In genomic region chr11:11119917-11120316, GRCh38 we compare ENCODE assay signal across 21 cellular contexts.
"Had no signal": no experiment of that assay in that cellular context is flagged by ENCODE, and none has a peak within 500 bp of the region (broad histone marks: within the 10 kb centered on the region; RNA-seq: fewer than 3 reads in every experiment).

No MANE protein-coding gene starts in this region.

- H3K9me3 ChIP-seq: body of pancreas, esophagus muscularis mucosa, heart right ventricle, ovary, psoas muscle, right lobe of liver, suprapubic skin had no signal

- H3K4me1 Mint-ChIP-seq: activated B cell treated with CpG ODN at 0.5 μM for 24 hours, immature natural killer cell had no signal

- H3K27ac ChIP-seq: body of pancreas, esophagus muscularis mucosa, heart right ventricle, ovary, psoas muscle, right lobe of liver, suprapubic skin had no signal

- H3K4me3 Mint-ChIP-seq: activated B cell treated with CpG ODN at 0.5 μM for 24 hours; activated CD4-positive, alpha-beta memory T cell treated with anti-CD3 and anti-CD28 coated beads, Interleukin-2, amount 10 ng/mL, durations not matched to agents 7 days and 5 days; activated CD8-positive, alpha-beta memory T cell treated with anti-CD3 and anti-CD28 coated beads, Interleukin-2, amount 10 ng/mL, durations not matched to agents 7 days and 5 days; immature natural killer cell; naive thymus-derived CD8-positive, alpha-beta T cell; stimulated activated naive CD8-positive, alpha-beta T cell treated with anti-CD3 and anti-CD28 coated beads, Interleukin-15, amount 100 ng/mL, for 72 hours; T-helper 2 cell treated with Interferon-gamma antibody and Interleukin-4, amounts not matched to agents 5 μg/mL and 100 μg/mL, for 36 hours had no signal

- H3K27me3 ChIP-seq: body of pancreas, esophagus muscularis mucosa, heart right ventricle, ovary, right lobe of liver, suprapubic skin had no signal

- H3K36me3 Mint-ChIP-seq: activated CD8-positive, alpha-beta memory T cell treated with anti-CD3 and anti-CD28 coated beads, Interleukin-2, amount 10 ng/mL, durations not matched to agents 7 days and 5 days; immature natural killer cell had no signal

- H3K9me3 Mint-ChIP-seq: activated B cell treated with CpG ODN at 0.5 μM for 24 hours; activated CD4-positive, alpha-beta memory T cell treated with anti-CD3 and anti-CD28 coated beads, Interleukin-2, amount 10 ng/mL, durations not matched to agents 7 days and 5 days; T-helper 2 cell treated with Interferon-gamma antibody and Interleukin-4, amounts not matched to agents 5 μg/mL and 100 μg/mL, for 36 hours had no signal

- H3K27me3 Mint-ChIP-seq: activated CD4-positive, alpha-beta memory T cell treated with anti-CD3 and anti-CD28 coated beads, Interleukin-2, amount 10 ng/mL, durations not matched to agents 7 days and 5 days; stimulated activated naive CD8-positive, alpha-beta T cell treated with anti-CD3 and anti-CD28 coated beads, Interleukin-15, amount 100 ng/mL, for 72 hours had no signal

- H3K4me2 ChIP-seq: smooth muscle cell had no signal

- DNase-seq: activated B cell treated with CpG ODN at 0.5 μM for 24 hours; activated CD4-positive, alpha-beta memory T cell treated with anti-CD3 and anti-CD28 coated beads, Interleukin-2, amount 10 ng/mL, durations not matched to agents 7 days and 5 days; activated CD4-positive, alpha-beta T cell treated with anti-CD3 and anti-CD28 coated beads for 4 hours; activated CD8-positive, alpha-beta memory T cell treated with anti-CD3 and anti-CD28 coated beads, Interleukin-2, amount 10 ng/mL, durations not matched to agents 7 days and 5 days; body of pancreas; dermis blood vessel endothelial cell; effector memory CD4-positive, alpha-beta T cell; heart right ventricle; immature natural killer cell; mesenchymal stem cell; naive thymus-derived CD8-positive, alpha-beta T cell; ovary; psoas muscle; right lobe of liver; stimulated activated CD4-positive, alpha-beta T cell treated with anti-CD3 and anti-CD28 coated beads, Interleukin-4, amount 100 ng/mL, for 1 hour; stimulated activated naive CD8-positive, alpha-beta T cell treated with anti-CD3 and anti-CD28 coated beads, Interleukin-15, amount 100 ng/mL, for 72 hours; trophoblast cell had no signal

- H3K27ac Mint-ChIP-seq: activated B cell treated with CpG ODN at 0.5 μM for 24 hours; activated CD4-positive, alpha-beta memory T cell treated with anti-CD3 and anti-CD28 coated beads, Interleukin-2, amount 10 ng/mL, durations not matched to agents 7 days and 5 days; activated CD8-positive, alpha-beta memory T cell treated with anti-CD3 and anti-CD28 coated beads, Interleukin-2, amount 10 ng/mL, durations not matched to agents 7 days and 5 days; immature natural killer cell; naive thymus-derived CD8-positive, alpha-beta T cell; stimulated activated naive CD8-positive, alpha-beta T cell treated with anti-CD3 and anti-CD28 coated beads, Interleukin-15, amount 100 ng/mL, for 72 hours; T-helper 2 cell treated with Interferon-gamma antibody and Interleukin-4, amounts not matched to agents 5 μg/mL and 100 μg/mL, for 36 hours had no signal

- H3K4me1 ChIP-seq: body of pancreas, esophagus muscularis mucosa, heart right ventricle, psoas muscle, right lobe of liver, suprapubic skin had no signal

- ATAC-seq: activated CD8-positive, alpha-beta memory T cell treated with anti-CD3 and anti-CD28 coated beads, Interleukin-2, amount 10 ng/mL, durations not matched to agents 7 days and 5 days; body of pancreas; heart right ventricle; naive thymus-derived CD8-positive, alpha-beta T cell; psoas muscle; right lobe of liver; stimulated activated naive CD8-positive, alpha-beta T cell treated with anti-CD3 and anti-CD28 coated beads, Interleukin-15, amount 100 ng/mL, for 72 hours had no signal
